In genomic region chr5:131605086-131605485, GRCh38 we compare ENCODE assay signal across 15 cellular contexts. TPM values are rescaled to one million over a fixed set of nuclear protein-coding genes. Genes with fewer than 3 reads are reported as not detected.
A peak's percentile ranks its signal among the peaks of the same experiment; 100 is the strongest.
DNase-seq lines count a peak whose midpoint lies in the region; ATAC-seq and TF ChIP-seq lines count a peak whose summit lies in the region.
"Had no signal": no experiment of that assay in that cellular context is flagged by ENCODE, and none has a peak within 500 bp of the region (broad histone marks: within the 10 kb centered on the region; RNA-seq: fewer than 3 reads in every experiment).

No MANE protein-coding gene starts in this region.

- POLR2A ChIA-PET in CD4-positive, alpha-beta T cell (lab: Charles Lee): no interaction called here
- POLR2A ChIA-PET in naive thymus-derived CD4-positive, alpha-beta T cell (lab: Charles Lee): interaction anchor here (0.6 kb wide), 1 partner anchor 440 kb away, joined by 3 read pairs; the partner anchor contains the start of gene HINT1

- no peak overlapping the region for H3K4me3 ChIP-seq in naive thymus-derived CD4-positive, alpha-beta T cell (ENCODE audit: low read length)
- H3K4me3 ChIP-seq: BLaER1, GM23338 had no signal

- no peak for TF ChIP-seq CTCF in CD4-positive, alpha-beta T cell (IDR thresholded peaks at IDR 0.05)

- CTCF ChIA-PET in CD4-positive, alpha-beta T cell (lab: Charles Lee): interaction anchor here (1.5 to 1.6 kb wide), 2 partner anchors 15 to 27 kb away, joined by 3 to 4 read pairs; no protein-coding TSS in a partner anchor
- CTCF ChIA-PET in naive thymus-derived CD4-positive, alpha-beta T cell (lab: Charles Lee): interaction anchor here (1.5 kb wide), 1 partner anchor 16 kb away, joined by 5 read pairs; no protein-coding TSS in a partner anchor

- H3K9me3 Mint-ChIP-seq in activated T-cell treated with anti-CD3 and anti-CD28 coated beads, Interleukin-2, amount 50 U/mL, for 24 hours: no peaks in the 10 kb centered on the region
- no peaks in the 10 kb centered on the region for H3K9me3 Mint-ChIP-seq in CD4-positive, alpha-beta T cell
- H3K9me3 Mint-ChIP-seq in naive thymus-derived CD4-positive, alpha-beta T cell: no peaks in the 10 kb centered on the region
- H3K9me3 Mint-ChIP-seq in activated naive CD8-positive, alpha-beta T cell treated with anti-CD3 and anti-CD28 coated beads for 36 hours: no peaks in the 10 kb centered on the region
- H3K9me3 Mint-ChIP-seq: GM23338, HFFc6 had no signal

- H3K36me3 ChIP-seq in naive thymus-derived CD4-positive, alpha-beta T cell (ENCODE audit: control insufficient read depth in 2 of 3, insufficient read depth in 3 of 3, low read length in 3 of 3): peaks cover 0 to 6% (median 0%) of the 10 kb centered on the region in 3 experiments

- peaks cover 0 to 4% of the 10 kb centered on the region in 2 donors for H3K4me1 ChIP-seq in naive thymus-derived CD4-positive, alpha-beta T cell (ENCODE audit: control insufficient read depth in 2 of 2, insufficient read depth in 2 of 2, low read length in 2 of 2)

- peaks cover 35% of the 10 kb centered on the region for H3K36me3 Mint-ChIP-seq in activated T-cell treated with anti-CD3 and anti-CD28 coated beads, Interleukin-2, amount 50 U/mL, for 24 hours (ENCODE audit: low read depth)
- peaks cover 42% of the 10 kb centered on the region for H3K36me3 Mint-ChIP-seq in CD4-positive, alpha-beta T cell (ENCODE audit: low read depth)
- no peaks in the 10 kb centered on the region for H3K36me3 Mint-ChIP-seq in T-helper 17 cell (ENCODE audit: low read depth)
- peaks cover 0 to 22% (median 11%) of the 10 kb centered on the region in 5 donors for H3K36me3 Mint-ChIP-seq in naive thymus-derived CD4-positive, alpha-beta T cell
- peaks cover 30% of the 10 kb centered on the region for H3K36me3 Mint-ChIP-seq in activated naive CD8-positive, alpha-beta T cell treated with anti-CD3 and anti-CD28 coated beads for 36 hours

- peaks cover 51% of the 10 kb centered on the region for H3K4me1 Mint-ChIP-seq in activated T-cell treated with anti-CD3 and anti-CD28 coated beads, Interleukin-2, amount 50 U/mL, for 24 hours (ENCODE audit: low read depth)
- peaks cover 59% of the 10 kb centered on the region for H3K4me1 Mint-ChIP-seq in CD4-positive, alpha-beta T cell (ENCODE audit: low read depth)
- peaks cover 43% of the 10 kb centered on the region for H3K4me1 Mint-ChIP-seq in T-helper 17 cell
- H3K4me1 Mint-ChIP-seq in naive thymus-derived CD4-positive, alpha-beta T cell: peaks cover 37 to 64% (median 54%) of the 10 kb centered on the region in 7 donors
- peaks cover 43% of the 10 kb centered on the region for H3K4me1 Mint-ChIP-seq in activated naive CD8-positive, alpha-beta T cell treated with anti-CD3 and anti-CD28 coated beads for 36 hours

- no peak for DNase-seq in activated T-cell treated with anti-CD3 and anti-CD28 coated beads, Interleukin-2, amount 50 U/mL, for 24 hours
- DNase-seq in activated T-cell treated with anti-CD3 and anti-CD28 coated beads for 4 hours (no peak), T-helper 17 cell (no peak)
- no peak for DNase-seq in CD4-positive, alpha-beta T cell
- no peak for DNase-seq in naive thymus-derived CD4-positive, alpha-beta T cell
- no peak for DNase-seq in activated naive CD8-positive, alpha-beta T cell treated with anti-CD3 and anti-CD28 coated beads for 36 hours
- DNase-seq in stimulated activated CD4-positive, alpha-beta T cell treated with anti-CD3 and anti-CD28 coated beads, Interleukin-1b, Interleukin-23, amount 100 ng/mL, for 48 hours: no peak
- DNase-seq: 8988T, Caco-2, HCEC 1CT, HFFc6, IMR-90 had no signal

- no peak overlapping the region for H3K4me3 Mint-ChIP-seq in activated T-cell treated with anti-CD3 and anti-CD28 coated beads, Interleukin-2, amount 50 U/mL, for 24 hours
- no peak overlapping the region for H3K4me3 Mint-ChIP-seq in CD4-positive, alpha-beta T cell
- no peak overlapping the region for H3K4me3 Mint-ChIP-seq in T-helper 17 cell
- H3K4me3 Mint-ChIP-seq in naive thymus-derived CD4-positive, alpha-beta T cell: peak overlapping the region in 3 of 10 donors; percentile 1 to 55 (median 33)
- no peak overlapping the region for H3K4me3 Mint-ChIP-seq in activated naive CD8-positive, alpha-beta T cell treated with anti-CD3 and anti-CD28 coated beads for 36 hours
- H3K4me3 Mint-ChIP-seq: CD14-positive monocyte, GM23338, HFFc6 had no signal

- no peaks in the 10 kb centered on the region for H3K9me3 ChIP-seq in CD4-positive, alpha-beta T cell (ENCODE audit: control insufficient read depth, low read length)
- H3K9me3 ChIP-seq in T-helper 17 cell (ENCODE audit: control insufficient read depth, low read length, poor library complexity, severe bottlenecking): no peaks in the 10 kb centered on the region
- no peaks in the 10 kb centered on the region for H3K9me3 ChIP-seq in naive thymus-derived CD4-positive, alpha-beta T cell (ENCODE audit: control insufficient read depth in 2 of 3, low read length in 3 of 3)
- H3K9me3 ChIP-seq: BLaER1, Caco-2 had no signal

- ATAC-seq in CD4-positive, alpha-beta T cell (ENCODE audit: poor library complexity): no peak
- ATAC-seq in T-helper 17 cell: no peak
- no peak for ATAC-seq in naive thymus-derived CD4-positive, alpha-beta T cell

- H3K27me3 Mint-ChIP-seq in activated T-cell treated with anti-CD3 and anti-CD28 coated beads, Interleukin-2, amount 50 U/mL, for 24 hours: no peaks in the 10 kb centered on the region
- no peaks in the 10 kb centered on the region for H3K27me3 Mint-ChIP-seq in CD4-positive, alpha-beta T cell
- H3K27me3 Mint-ChIP-seq in T-helper 17 cell: no peaks in the 10 kb centered on the region
- H3K27me3 Mint-ChIP-seq in naive thymus-derived CD4-positive, alpha-beta T cell: no peaks in the 10 kb centered on the region
- H3K27me3 Mint-ChIP-seq in activated naive CD8-positive, alpha-beta T cell treated with anti-CD3 and anti-CD28 coated beads for 36 hours: no peaks in the 10 kb centered on the region

- intact Hi-C loops in CD4-positive, alpha-beta T cell (cut with DNase I, micrococcal nuclease): no loop called here
- intact Hi-C loops in naive thymus-derived CD4-positive, alpha-beta T cell (cut with micrococcal nuclease): no loop called here

- H3K27ac Mint-ChIP-seq in activated T-cell treated with anti-CD3 and anti-CD28 coated beads, Interleukin-2, amount 50 U/mL, for 24 hours: peak overlapping the region; percentile 4
- H3K27ac Mint-ChIP-seq in CD4-positive, alpha-beta T cell: peak overlapping the region; percentile 13
- H3K27ac Mint-ChIP-seq in T-helper 17 cell: peak overlapping the region; percentile 19
- peak overlapping the region in 5 of 9 donors; percentile 2 to 48 (median 8) for H3K27ac Mint-ChIP-seq in naive thymus-derived CD4-positive, alpha-beta T cell
- H3K27ac Mint-ChIP-seq in activated naive CD8-positive, alpha-beta T cell treated with anti-CD3 and anti-CD28 coated beads for 36 hours: no peak overlapping the region
- H3K27ac Mint-ChIP-seq: GM23338, HFFc6 had no signal

- H3K27me3 ChIP-seq in CD4-positive, alpha-beta T cell (ENCODE audit: control insufficient read depth, insufficient read depth, low read length): no peaks in the 10 kb centered on the region
- no peaks in the 10 kb centered on the region for H3K27me3 ChIP-seq in naive thymus-derived CD4-positive, alpha-beta T cell (ENCODE audit: control insufficient read depth in 2 of 2, insufficient read depth in 2 of 2, low read length in 2 of 2)
- H3K27me3 ChIP-seq: BLaER1 had no signal

- no peak overlapping the region for H3K27ac ChIP-seq in CD4-positive, alpha-beta T cell (ENCODE audit: low read depth, low read length)
- H3K27ac ChIP-seq in naive thymus-derived CD4-positive, alpha-beta T cell (ENCODE audit: low read depth, low read length): no peak overlapping the region
- H3K27ac ChIP-seq: BLaER1 had no signal

RNA-seq across cellular contexts. Expression of gene RAPGEF6, which starts 29.9 kb away (rescaled TPM):
- 10 to 100 TPM; 83.3 to 91.4 TPM for total RNA-seq in CD4-positive, alpha-beta T cell
- total RNA-seq in T-helper 17 cell: 10 to 100 TPM; 60.7 to 68.7 TPM
- 100 to 1,000 TPM in 3 of 5 experiments, 10 to 100 TPM in 2; 50.9 to 186 (median 114) TPM for total RNA-seq in naive thymus-derived CD4-positive, alpha-beta T cell
- polyA plus RNA-seq in naive thymus-derived CD4-positive, alpha-beta T cell: 10 to 100 TPM; 36.7 to 49.6 TPM
- 10 to 100 TPM; 25.7 to 26.0 TPM for total RNA-seq in activated naive CD8-positive, alpha-beta T cell treated with anti-CD3 and anti-CD28 coated beads for 36 hours
